8 cellular contexts compared by ENCODE assay signal in the genomic region with DNA sequence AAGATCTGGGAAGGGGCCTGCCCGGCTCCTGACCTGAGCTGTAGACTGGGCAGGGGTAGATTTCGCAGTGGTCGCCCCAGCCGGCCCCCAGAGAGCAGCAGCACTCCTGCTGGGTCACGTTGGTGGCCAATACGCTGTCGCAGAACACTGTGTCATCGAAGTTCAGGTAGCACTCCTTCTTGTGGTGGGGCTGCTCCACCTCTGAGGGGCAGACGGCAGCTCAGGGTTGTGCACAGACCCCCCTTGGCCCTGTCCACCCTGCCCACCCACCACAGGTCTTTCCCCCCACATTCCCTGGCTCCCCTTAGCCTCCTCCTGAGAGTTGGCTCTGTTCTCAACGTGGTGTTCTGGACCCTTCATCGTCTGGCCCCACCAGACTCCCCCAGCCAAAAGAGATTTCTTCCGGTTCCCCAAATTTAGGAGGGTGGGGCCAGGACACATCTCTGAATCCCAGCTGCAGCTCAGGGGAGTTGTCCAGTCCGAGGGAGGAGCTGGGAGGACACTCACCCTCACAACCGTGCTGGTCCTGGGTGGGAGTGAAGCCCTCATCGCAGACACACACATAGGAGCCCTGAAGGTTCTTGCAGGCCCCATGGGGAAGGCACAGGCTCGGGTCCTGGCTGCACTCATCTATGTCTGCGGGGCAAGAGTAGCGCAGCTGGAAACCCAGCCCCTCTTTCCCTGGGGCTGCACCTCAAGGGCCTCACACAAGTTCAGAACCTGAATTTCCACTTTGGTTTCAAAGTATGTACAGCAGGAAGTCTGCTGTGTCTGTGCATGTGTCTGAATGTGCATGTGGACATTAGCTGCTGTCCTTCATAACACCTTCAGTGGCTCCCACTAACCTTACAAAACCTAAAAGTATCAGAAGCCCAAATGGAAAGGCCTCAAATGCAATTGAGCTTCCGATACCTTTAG. TPM values are rescaled to one million over a fixed set of nuclear protein-coding genes. Genes with fewer than 3 reads are reported as not detected.
DNase-seq lines count a peak whose midpoint lies in the region; ATAC-seq and TF ChIP-seq lines count a peak whose summit lies in the region.

No MANE protein-coding gene starts in this region.

- H3K4me1 Mint-ChIP-seq in MCF 10A (ENCODE audit: insufficient read depth, unreplicated experiment): peaks cover 6% of the 10 kb centered on the region
- H3K4me1 Mint-ChIP-seq in mesothelial cell of epicardium: peaks cover 25% of the 10 kb centered on the region
- H3K4me1 Mint-ChIP-seq in progenitor cell of endocrine pancreas (ENCODE audit: low read depth): peaks cover 10% of the 10 kb centered on the region

- DNase-seq in 8988T (peak; percentile 48), HPDE6-E6E7 (ENCODE audit: extremely low spot score) (peak; percentile 69), MCF 10A (ENCODE audit: unreplicated experiment) (no peak), mesothelial cell of epicardium (ENCODE audit: low spot score in 2 of 2, unreplicated experiment in 2 of 2) (no peak), progenitor cell of endocrine pancreas (ENCODE audit: low spot score, unreplicated experiment) (no peak), NCI-H774 (lab: John Stamatoyannopoulos, UW) (no peak)
- no peak for DNase-seq in activated CD8-positive, alpha-beta memory T cell treated with anti-CD3 and anti-CD28 coated beads, Interleukin-2, amount 50 U/mL, for 4 hours

- TF ChIP-seq CTCF in MCF 10A (IDR thresholded peaks at IDR 0.05; ENCODE audit: unreplicated experiment) (no peak), mesothelial cell of epicardium (IDR thresholded peaks at IDR 0.05; ENCODE audit: unreplicated experiment) (no peak), progenitor cell of endocrine pancreas (IDR thresholded peaks at IDR 0.05; ENCODE audit: unreplicated experiment) (no peak)

- no TSS peak for BruUV-seq in MCF 10A (replicated peaks; lab: Mats Ljungman, UMichigan)

- intact Hi-C loops in MCF 10A (cut with micrococcal nuclease): loop anchor here (2.0 kb wide), 1 partner anchor 15 kb away; no protein-coding TSS in a partner anchor

- peak overlapping the region; percentile 23 for H3K27ac Mint-ChIP-seq in MCF 10A (ENCODE audit: low read depth, unreplicated experiment)
- H3K27ac Mint-ChIP-seq in mesothelial cell of epicardium: peak overlapping the region; percentile 90
- no peak overlapping the region for H3K27ac Mint-ChIP-seq in progenitor cell of endocrine pancreas

- CTCF ChIA-PET in MCF 10A (lab: Yijun Ruan, JAX): interaction anchor here (0.6 to 3.7 kb wide), 27 partner anchors 11 to 1269 kb away, joined by 3 to 51 read pairs (median 7); partner anchors contain the start of genes FAM89B, PCNX3 and SCYL1

- POLR2A ChIA-PET in MCF 10A (lab: Yijun Ruan, JAX): interaction anchor here (0.9 to 4.0 kb wide), 16 partner anchors 11 to 208 kb away, joined by 3 to 75 read pairs (median 7); partner anchors contain the start of genes DPF2, EHBP1L1, FAM89B and KAT5

- H3K9me3 Mint-ChIP-seq in MCF 10A (ENCODE audit: unreplicated experiment): no peaks in the 10 kb centered on the region
- no peaks in the 10 kb centered on the region for H3K9me3 Mint-ChIP-seq in mesothelial cell of epicardium
- no peaks in the 10 kb centered on the region for H3K9me3 Mint-ChIP-seq in progenitor cell of endocrine pancreas (ENCODE audit: low read depth)

- H3K27me3 Mint-ChIP-seq in MCF 10A (ENCODE audit: insufficient read depth, unreplicated experiment): no peaks in the 10 kb centered on the region
- H3K27me3 Mint-ChIP-seq in mesothelial cell of epicardium (ENCODE audit: low read depth): peaks cover 3% of the 10 kb centered on the region
- H3K27me3 Mint-ChIP-seq in progenitor cell of endocrine pancreas: peaks cover 58% of the 10 kb centered on the region

- no peak for ATAC-seq in HG02938 (IDR thresholded peaks at IDR 0.05; ENCODE audit: unreplicated experiment)

- H3K36me3 Mint-ChIP-seq in MCF 10A (ENCODE audit: insufficient read depth, unreplicated experiment) (no peaks in the 10 kb centered on the region), mesothelial cell of epicardium (peaks cover 31% of the 10 kb centered on the region), progenitor cell of endocrine pancreas (ENCODE audit: insufficient read depth) (peaks cover 24% of the 10 kb centered on the region)

- peak overlapping the region; percentile 79 for H3K4me3 Mint-ChIP-seq in MCF 10A (ENCODE audit: unreplicated experiment)
- peak overlapping the region; percentile 59 for H3K4me3 Mint-ChIP-seq in mesothelial cell of epicardium
- H3K4me3 Mint-ChIP-seq in progenitor cell of endocrine pancreas (ENCODE audit: low read depth): no peak overlapping the region

RNA-seq across cellular contexts. Expression of gene SCYL1, which starts 16.5 kb away (rescaled TPM):
- total RNA-seq in MCF 10A (2022) (70.9 and 75.5 TPM in 2 replicates), mesothelial cell of epicardium (83.4 to 91.1 TPM (median 89.5 TPM) in 3 replicates), progenitor cell of endocrine pancreas (61.4 and 66.3 TPM in 2 replicates)

RNA-seq across cellular contexts. Expression of gene LTBP3, which starts 16.8 kb away (rescaled TPM):
- 10.6 and 11.0 TPM in 2 replicates for total RNA-seq in MCF 10A (2022)
- total RNA-seq in mesothelial cell of epicardium: 314 to 333 TPM (median 318 TPM) in 3 replicates
- 55.3 and 57.7 TPM in 2 replicates for total RNA-seq in progenitor cell of endocrine pancreas

RNA-seq across cellular contexts. Expression of gene ZNRD2, which starts 28.9 kb away (rescaled TPM):
- total RNA-seq in MCF 10A (2022): 65.4 and 68.5 TPM in 2 replicates
- total RNA-seq in mesothelial cell of epicardium: 23.1 to 27.8 TPM (median 27.4 TPM) in 3 replicates
- total RNA-seq in progenitor cell of endocrine pancreas: 25.3 and 25.9 TPM in 2 replicates

RNA-seq across cellular contexts. Expression of gene FAM89B, which starts 31.0 kb away (rescaled TPM):
- 16.7 and 21.6 TPM in 2 replicates for total RNA-seq in MCF 10A (2022)
- total RNA-seq in mesothelial cell of epicardium: 56.7 to 61.5 TPM (median 57.6 TPM) in 3 replicates
- total RNA-seq in progenitor cell of endocrine pancreas: 62.5 and 65.0 TPM in 2 replicates

RNA-seq across cellular contexts. Expression of gene EHBP1L1, which starts 34.5 kb away (rescaled TPM):
- total RNA-seq in MCF 10A (2022): 31.3 and 40.6 TPM in 2 replicates
- 30.4 to 35.2 TPM (median 33.8 TPM) in 3 replicates for total RNA-seq in mesothelial cell of epicardium
- 13.0 and 15.2 TPM in 2 replicates for total RNA-seq in progenitor cell of endocrine pancreas

Comparison
In these comparisons a context has a peak if more than half of its experiments do, and no peak if none do; other contexts are left out.
1. DNase-seq: peak in 8988T (single experiment) and HPDE6-E6E7 (single experiment); none in MCF 10A (single experiment), mesothelial cell of epicardium (0 of 2), progenitor cell of endocrine pancreas (single experiment), NCI-H774 (single experiment) and activated CD8-positive, alpha-beta memory T cell treated with anti-CD3 and anti-CD28 coated beads, Interleukin-2, amount 50 U/mL, for 4 hours (single experiment).